ENCODE assay signal across 1 cellular context in the genomic region with DNA sequence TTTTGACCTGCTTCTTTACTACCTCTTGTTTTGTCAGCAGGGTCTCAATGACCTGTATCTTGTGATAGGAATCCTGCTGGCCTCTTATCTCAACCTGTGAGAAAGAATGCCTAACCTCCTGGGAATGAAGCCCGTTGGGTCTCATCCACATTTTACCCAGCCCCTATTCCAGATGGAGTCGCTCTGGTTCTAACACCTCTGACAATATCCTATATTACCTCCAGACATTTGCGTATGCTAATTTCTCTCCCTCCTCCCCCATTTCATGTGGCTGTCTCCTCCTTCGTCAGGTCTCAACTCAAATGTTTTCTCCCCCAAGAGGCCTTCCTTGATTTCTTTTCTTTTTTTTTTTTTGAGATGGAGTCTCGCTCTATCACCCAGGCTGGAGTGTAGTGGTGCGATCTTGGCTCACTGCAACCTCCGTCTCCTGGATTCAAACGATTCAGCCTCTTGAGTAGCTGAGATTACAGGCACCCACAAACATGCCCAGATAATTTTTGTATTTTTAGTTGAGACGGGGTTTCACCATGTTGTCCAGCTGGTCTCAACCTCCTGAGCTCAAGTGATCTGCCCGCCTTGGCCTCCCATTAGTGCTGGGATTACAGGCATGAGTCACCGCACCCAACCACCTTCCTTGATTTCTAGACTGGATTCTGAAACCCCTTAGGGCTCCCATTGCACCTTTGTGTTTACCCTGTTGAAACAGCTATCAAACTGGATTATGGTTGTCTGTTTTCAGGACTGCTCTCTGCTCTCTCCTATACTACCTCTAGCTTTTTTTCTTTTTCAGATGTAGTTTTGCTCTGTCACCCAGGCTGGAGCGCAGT.
TF ChIP-seq lines count a peak whose summit lies in the region.

No MANE protein-coding gene starts in this region.

TF ChIP-seq in H1, 55 proteins besides CTCF, POLR2A, EP300 and RAD21:
- TF ChIP-seq GTF2F1 (IDR thresholded peaks at IDR 0.05; ENCODE audit: borderline replicate concordance, low read depth, low read length) (no peak), NANOG (IDR thresholded peaks at IDR 0.05; ENCODE audit: insufficient read depth, low read depth, low read length, poor library complexity, severe bottlenecking) (no peak), RBBP5 (IDR thresholded peaks at IDR 0.05; ENCODE audit: borderline replicate concordance, low read depth, low read length) (no peak), SP1 (IDR thresholded peaks at IDR 0.05; ENCODE audit: low read depth, low read length) (no peak), PHF8 (conservative IDR thresholded peaks at IDR 0.05; ENCODE audit: low read depth, low read length) (no peak), CHD2 (IDR thresholded peaks at IDR 0.05; ENCODE audit: low read length) (no peak), ZNF274 (IDR thresholded peaks at IDR 0.05; ENCODE audit: borderline replicate concordance, extremely low read depth, low read length) (no peak), TAF1 (IDR thresholded peaks at IDR 0.05; ENCODE audit: low read depth, low read length) (no peak), SAP30 (IDR thresholded peaks at IDR 0.05; ENCODE audit: insufficient read depth, insufficient replicate concordance, low read length) (no peak), BRCA1 (IDR thresholded peaks at IDR 0.05; ENCODE audit: low read depth, low read length) (no peak), SIX5 (IDR thresholded peaks at IDR 0.05; ENCODE audit: low read depth, low read length) (no peak), EZH2 (IDR thresholded peaks at IDR 0.05; ENCODE audit: low read depth, low read length, severe bottlenecking) (no peak), TEAD4 (IDR thresholded peaks at IDR 0.05; ENCODE audit: low read depth, low read length) (no peak), SIRT6 (IDR thresholded peaks at IDR 0.05; ENCODE audit: low read length) (no peak), RXRA (IDR thresholded peaks at IDR 0.05; ENCODE audit: insufficient read depth, low read depth, low read length) (no peak)
- TF ChIP-seq, protein P1, sequence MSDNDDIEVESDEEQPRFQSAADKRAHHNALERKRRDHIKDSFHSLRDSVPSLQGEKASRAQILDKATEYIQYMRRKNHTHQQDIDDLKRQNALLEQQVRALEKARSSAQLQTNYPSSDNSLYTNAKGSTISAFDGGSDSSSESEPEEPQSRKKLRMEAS (IDR thresholded peaks at IDR 0.05) = no peak
- TF ChIP-seq, protein P2, sequence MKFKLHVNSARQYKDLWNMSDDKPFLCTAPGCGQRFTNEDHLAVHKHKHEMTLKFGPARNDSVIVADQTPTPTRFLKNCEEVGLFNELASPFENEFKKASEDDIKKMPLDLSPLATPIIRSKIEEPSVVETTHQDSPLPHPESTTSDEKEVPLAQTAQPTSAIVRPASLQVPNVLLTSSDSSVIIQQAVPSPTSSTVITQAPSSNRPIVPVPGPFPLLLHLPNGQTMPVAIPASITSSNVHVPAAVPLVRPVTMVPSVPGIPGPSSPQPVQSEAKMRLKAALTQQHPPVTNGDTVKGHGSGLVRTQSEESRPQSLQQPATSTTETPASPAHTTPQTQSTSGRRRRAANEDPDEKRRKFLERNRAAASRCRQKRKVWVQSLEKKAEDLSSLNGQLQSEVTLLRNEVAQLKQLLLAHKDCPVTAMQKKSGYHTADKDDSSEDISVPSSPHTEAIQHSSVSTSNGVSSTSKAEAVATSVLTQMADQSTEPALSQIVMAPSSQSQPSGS (IDR thresholded peaks at IDR 0.05; ENCODE audit: low read length) = no peak
TF ChIP-seq in H1: peak in this region for 0.
